Comparison of ENCODE assay signal across 35 cellular contexts in the genomic region with DNA sequence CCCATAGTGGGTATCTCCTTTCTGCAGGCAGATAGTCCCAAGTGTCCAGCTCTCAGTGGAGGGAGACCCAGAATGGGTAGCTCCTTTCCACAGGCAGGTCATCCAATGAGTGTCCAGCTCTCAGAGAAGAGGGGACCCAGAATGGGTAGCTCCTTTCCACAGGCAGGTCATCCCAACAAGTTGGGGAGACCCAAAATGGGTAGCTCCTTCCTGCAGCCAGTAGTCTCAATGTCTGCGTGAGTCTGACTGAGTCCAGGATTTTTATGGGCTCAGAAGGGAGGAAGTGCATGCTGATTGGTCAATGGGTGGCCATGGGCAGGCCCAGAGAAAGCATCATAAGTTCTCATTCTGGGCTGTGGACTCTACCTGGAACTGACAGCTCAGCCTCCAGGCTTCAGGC.
"Had no signal": no experiment of that assay in that cellular context is flagged by ENCODE, and none has a peak within 500 bp of the region (broad histone marks: within the 10 kb centered on the region; RNA-seq: fewer than 3 reads in every experiment).

No MANE protein-coding gene starts in this region.

- H3K9me3 ChIP-seq: MG63 had no signal

- H3K36me3 ChIP-seq: MG63 had no signal

- DNase-seq: Karpas-422, Kasumi-1, MG63, MM.1S, MV-4-11, NCI-H1048, NCI-H1092, NCI-H1092 treated with DMSO at 0.1 percent for 48 hours, NCI-H1105, NCI-H1105 treated with DMSO at 0.1 percent for 48 hours, NCI-H1417, NCI-H1417 treated with DMSO at 0.1 percent for 48 hours, NCI-H1436, NCI-H1436 treated with DMSO at 0.1 percent for 48 hours, NCI-H146, NCI-H1694, NCI-H1694 treated with DMSO at 0.1 percent for 48 hours, NCI-H187, NCI-H187 treated with DMSO at 0.1 percent for 48 hours, NCI-H1930, NCI-H2029, NCI-H2029 treated with DMSO at 0.1 percent for 48 hours, NCI-H2081, NCI-H2081 treated with DMSO at 0.1 percent for 48 hours, NCI-H2107, NCI-H2171, NCI-H2171 treated with DMSO at 0.1 percent for 48 hours, NCI-H2227 treated with DMSO at 0.1 percent for 48 hours, NCI-H345, NCI-H446, NCI-H446 treated with DMSO at 0.1 percent for 48 hours, NCI-H510A, NCI-H510A treated with DMSO at 0.1 percent for 48 hours, NCI-H524, NCI-H524 treated with DMSO at 0.1 percent for 48 hours had no signal

- H3K4me3 ChIP-seq: MG63 had no signal
